ENCODE assay signal across 14 cellular contexts in genomic region chr2:117686699-117687098, GRCh38.
A peak's percentile ranks its signal among the peaks of the same experiment; 100 is the strongest.
DNase-seq lines count a peak whose midpoint lies in the region; ATAC-seq and TF ChIP-seq lines count a peak whose summit lies in the region.
"Had no signal": no experiment of that assay in that cellular context is flagged by ENCODE, and none has a peak within 500 bp of the region (broad histone marks: within the 10 kb centered on the region; RNA-seq: fewer than 3 reads in every experiment).

No MANE protein-coding gene starts in this region.

- CTCF ChIA-PET in GM10248 (lab: Yijun Ruan, JAX), result no interaction called here

- ATAC-seq in GM19043 (IDR thresholded peaks at IDR 0.05; ENCODE audit: low read depth, unreplicated experiment) (peak; percentile 98), GM21786 (IDR thresholded peaks at IDR 0.05; ENCODE audit: unreplicated experiment) (peak; percentile 95), HG03135 (IDR thresholded peaks at IDR 0.05; ENCODE audit: unreplicated experiment) (peak; percentile 97), esophagus mucosa (no peak)
- ATAC-seq: activated naive CD4-positive, alpha-beta T cell treated with anti-CD3 and anti-CD28 coated beads, Interleukin-2, amount 50 U/mL, for 72 hours; gastrocnemius medialis; left colon had no signal

- POLR2A ChIA-PET in GM10248 (lab: Yijun Ruan, JAX), result no interaction called here

- no peak for TF ChIP-seq CTCF in GM10248 (IDR thresholded peaks at IDR 0.05; ENCODE audit: control extremely low read depth, extremely low read depth, low read depth, missing control alignments)

- peak; percentile 46 for DNase-seq in GM10248 (ENCODE audit: extremely low spot score)
- DNase-seq in D341Med (ENCODE audit: low spot score), result no peak
- no peak for DNase-seq in COLO668 (lab: John Stamatoyannopoulos, UW; ENCODE audit: unreplicated experiment)
- DNase-seq in activated naive CD4-positive, alpha-beta T cell (lab: John Stamatoyannopoulos, UW), result no peak
- DNase-seq: activated CD4-positive, alpha-beta memory T cell treated with anti-CD3 and anti-CD28 coated beads, Interleukin-2, amount 10 ng/mL, durations not matched to agents 7 days and 5 days; dermis blood vessel endothelial cell; gastrocnemius medialis; left colon; NCI-H1436 treated with DMSO at 0.1 percent for 48 hours had no signal
